13 cellular contexts compared by ENCODE assay signal in the genomic region with DNA sequence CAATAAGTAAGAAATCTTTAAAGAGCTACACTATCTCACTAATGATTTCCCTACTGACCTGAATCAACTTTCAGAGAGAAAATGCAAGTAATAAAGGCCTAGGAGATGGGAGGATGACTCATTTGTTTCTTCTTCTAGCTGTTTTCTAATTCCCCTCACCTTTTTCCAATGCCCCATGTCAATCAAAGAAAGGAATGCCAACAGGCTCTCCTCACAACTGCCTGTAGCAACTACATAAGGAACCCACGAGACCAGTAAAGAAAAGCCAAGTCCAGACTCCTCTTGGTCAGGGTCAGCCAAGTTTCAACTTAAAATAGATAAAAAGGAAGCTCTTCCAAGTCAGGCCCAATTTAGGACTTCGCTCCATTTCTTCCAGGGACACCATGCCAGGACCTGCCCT.
DNase-seq lines count a peak whose midpoint lies in the region; ATAC-seq, FAIRE-seq and TF ChIP-seq lines count a peak whose summit lies in the region.
"Had no signal": no experiment of that assay in that cellular context is flagged by ENCODE, and none has a peak within 500 bp of the region (broad histone marks: within the 10 kb centered on the region; RNA-seq: fewer than 3 reads in every experiment).

No MANE protein-coding gene starts in this region.

- POLR2A ChIA-PET in naive thymus-derived CD8-positive, alpha-beta T cell (lab: Charles Lee) = interaction anchor here (1.1 to 1.3 kb wide), 2 partner anchors 11 to 15 kb away, joined by 4 read pairs; no protein-coding TSS in a partner anchor

- FAIRE-seq in bronchial epithelial cell (lab: Jason Lieb, UNC) = no peak
- FAIRE-seq: endometrium had no signal

- peaks cover 5% of the 10 kb centered on the region for H3K9me3 Mint-ChIP-seq in Calu3 (ENCODE audit: low read depth, unreplicated experiment)
- H3K9me3 Mint-ChIP-seq in naive thymus-derived CD8-positive, alpha-beta T cell = peaks cover 0 to 20% (median 2%) of the 10 kb centered on the region in 9 donors
- H3K9me3 Mint-ChIP-seq: neural progenitor cell had no signal

- no peak for TF ChIP-seq CTCF in Calu3 (IDR thresholded peaks at IDR 0.05; ENCODE audit: unreplicated experiment)
- TF ChIP-seq CTCF in OCI-LY3 (IDR thresholded peaks at IDR 0.05; ENCODE audit: low read depth, low read length) = no peak
- no peak for TF ChIP-seq CTCF in bronchial epithelial cell (IDR thresholded peaks at IDR 0.05; ENCODE audit: insufficient read depth, low read length, severe bottlenecking)
- TF ChIP-seq CTCF in coronary artery (IDR thresholded peaks at IDR 0.05) = no peak

- peak overlapping the region; percentile 61 for H3K4me2 ChIP-seq in OCI-LY3 (ENCODE audit: low read length)
- H3K4me2 ChIP-seq: neural progenitor cell had no signal

- peaks cover 91% of the 10 kb centered on the region for H3K4me1 Mint-ChIP-seq in Calu3 (ENCODE audit: low read depth, unreplicated experiment)
- H3K4me1 Mint-ChIP-seq in naive thymus-derived CD8-positive, alpha-beta T cell = peaks cover 49 to 96% (median 92%) of the 10 kb centered on the region in 4 donors

- ATAC-seq in naive thymus-derived CD8-positive, alpha-beta T cell = no peak
- ATAC-seq in esophagus mucosa (no peak), GM19324 (IDR thresholded peaks at IDR 0.05; ENCODE audit: low FRiP score, unreplicated experiment) (no peak)
- ATAC-seq: Panc1 had no signal

- peaks cover 97% of the 10 kb centered on the region for H3K4me1 ChIP-seq in OCI-LY3 (ENCODE audit: low read length)

- H3K36me3 Mint-ChIP-seq in Calu3 (ENCODE audit: insufficient read depth, unreplicated experiment) = peaks cover 9% of the 10 kb centered on the region
- H3K36me3 Mint-ChIP-seq in naive thymus-derived CD8-positive, alpha-beta T cell = peaks cover 0 to 11% (median 0%) of the 10 kb centered on the region in 3 donors
- H3K36me3 Mint-ChIP-seq: neural progenitor cell had no signal

- peaks cover 80% of the 10 kb centered on the region for H3K79me2 ChIP-seq in OCI-LY3 (ENCODE audit: low read length)

- no peak overlapping the region for H3K4me3 Mint-ChIP-seq in Calu3 (ENCODE audit: low read depth, unreplicated experiment)
- H3K4me3 Mint-ChIP-seq in naive thymus-derived CD8-positive, alpha-beta T cell = peak overlapping the region in 2 of 10 donors; percentile 2 to 19
- H3K4me3 Mint-ChIP-seq: neural progenitor cell had no signal

- H3K27me3 Mint-ChIP-seq in Calu3 (ENCODE audit: unreplicated experiment) = no peaks in the 10 kb centered on the region
- no peaks in the 10 kb centered on the region for H3K27me3 Mint-ChIP-seq in naive thymus-derived CD8-positive, alpha-beta T cell

- no peaks in the 10 kb centered on the region for H3K27me3 ChIP-seq in OCI-LY3 (ENCODE audit: low read depth, low read length)
- H3K27me3 ChIP-seq in bronchial epithelial cell (ENCODE audit: control insufficient read depth, insufficient read depth, low read length) = no peaks in the 10 kb centered on the region
- H3K27me3 ChIP-seq: neural progenitor cell had no signal

- no peaks in the 10 kb centered on the region for H4K20me1 ChIP-seq in OCI-LY3 (ENCODE audit: insufficient read depth, low read length)

- intact Hi-C loops in Calu3 (cut with micrococcal nuclease; ENCODE audit: unreplicated experiment) = loop anchor here (2.0 to 10.0 kb wide), 2 partner anchors 72 to 206 kb away; partner anchors contain the start of gene TNIK

- CTCF ChIA-PET in Calu3 (lab: Charles Lee) = no interaction called here

- H3K36me3 ChIP-seq in OCI-LY3 (replicated peaks; ENCODE audit: low read depth, low read length) = no peaks in the 10 kb centered on the region
- H3K36me3 ChIP-seq in bronchial epithelial cell (ENCODE audit: control insufficient read depth, insufficient read depth, low read length) = no peaks in the 10 kb centered on the region
- H3K36me3 ChIP-seq: neural progenitor cell had no signal

- peak overlapping the region; percentile 99 for H3K27ac ChIP-seq in OCI-LY3 (ENCODE audit: low read length)
- H3K27ac ChIP-seq in coronary artery = no peak overlapping the region
- H3K27ac ChIP-seq: neural progenitor cell had no signal

- BruUV-seq in Calu3 (replicated peaks; lab: Mats Ljungman, UMichigan) = no TSS peak

- no peak overlapping the region for H2AFZ ChIP-seq in OCI-LY3 (ENCODE audit: low read depth, low read length)
- H2AFZ ChIP-seq: neural progenitor cell had no signal

- peak overlapping the region; percentile 10 for H3K27ac Mint-ChIP-seq in Calu3 (ENCODE audit: unreplicated experiment)
- H3K27ac Mint-ChIP-seq in naive thymus-derived CD8-positive, alpha-beta T cell = peak overlapping the region; percentile 5 to 99 (median 96)
- H3K27ac Mint-ChIP-seq: neural progenitor cell had no signal

- DNase-seq in Calu3 = no peak
- DNase-seq in bronchial epithelial cell (ENCODE audit: low read depth) = peak; percentile 25
- DNase-seq in naive thymus-derived CD8-positive, alpha-beta T cell = no peak
- no peak for DNase-seq in OCI-M2 (lab: John Stamatoyannopoulos, UW; ENCODE audit: unreplicated experiment)
- no peak for DNase-seq in coronary artery (ENCODE audit: low spot score)
- DNase-seq: NCI-H1930; stimulated activated CD4-positive, alpha-beta T cell treated with anti-CD3 and anti-CD28 coated beads, Interleukin-2, amount 100 ng/mL, for 24 hours had no signal

- H3K4me3 ChIP-seq in OCI-LY3 (ENCODE audit: low read length) (no peak overlapping the region; the same call in 1 of the 2 replicates), bronchial epithelial cell (ENCODE audit: low read depth, low read length) (no peak overlapping the region), coronary artery (no peak overlapping the region)
- H3K4me3 ChIP-seq: neural progenitor cell had no signal

- H3K9me3 ChIP-seq in OCI-LY3 (ENCODE audit: insufficient read depth, low read length) = no peaks in the 10 kb centered on the region

- H3K9ac ChIP-seq in OCI-LY3 (ENCODE audit: low read length) = peak overlapping the region; percentile 88
- H3K9ac ChIP-seq: neural progenitor cell had no signal
